ENCODE assay signal across 21 cellular contexts in genomic region chr13:27128825-27129627, GRCh38. TPM values are rescaled to one million over a fixed set of nuclear protein-coding genes. Genes with fewer than 3 reads are reported as not detected.
DNase-seq lines count a peak whose midpoint lies in the region; ATAC-seq and TF ChIP-seq lines count a peak whose summit lies in the region.
"Had no signal": no experiment of that assay in that cellular context is flagged by ENCODE, and none has a peak within 500 bp of the region (broad histone marks: within the 10 kb centered on the region; RNA-seq: fewer than 3 reads in every experiment).

No MANE protein-coding gene starts in this region.

- peak overlapping the region; percentile 80 for H3K27ac Mint-ChIP-seq in activated CD8-positive, alpha-beta T cell treated with anti-CD3 and anti-CD28 coated beads for 36 hours
- H3K27ac Mint-ChIP-seq in activated CD8-positive, alpha-beta T cell treated with anti-CD3 and anti-CD28 coated beads, Interleukin-2, amount 10 ng/mL, durations not matched to agents 7 days and 5 days, result no peak overlapping the region
- peak overlapping the region; percentile 44 for H3K27ac Mint-ChIP-seq in stimulated activated memory B cell treated with anti-CD40 and anti-IgM and Interleukin-4, amounts not matched to agents 10 μg/mL and 1 μg/mL and 100 μg/mL, for 72 hours
- no peak overlapping the region for H3K27ac Mint-ChIP-seq in activated CD8-positive, alpha-beta memory T cell treated with anti-CD3 and anti-CD28 coated beads, Interleukin-2, amount 10 ng/mL, durations not matched to agents 7 days and 5 days

- H3K4me3 Mint-ChIP-seq in activated CD8-positive, alpha-beta T cell treated with anti-CD3 and anti-CD28 coated beads for 36 hours, result no peak overlapping the region
- H3K4me3 Mint-ChIP-seq in activated CD8-positive, alpha-beta T cell treated with anti-CD3 and anti-CD28 coated beads, Interleukin-2, amount 10 ng/mL, durations not matched to agents 7 days and 5 days, result no peak overlapping the region
- H3K4me3 Mint-ChIP-seq in stimulated activated memory B cell treated with anti-CD40 and anti-IgM and Interleukin-4, amounts not matched to agents 10 μg/mL and 1 μg/mL and 100 μg/mL, for 72 hours, result no peak overlapping the region
- H3K4me3 Mint-ChIP-seq in activated CD8-positive, alpha-beta memory T cell treated with anti-CD3 and anti-CD28 coated beads, Interleukin-2, amount 10 ng/mL, durations not matched to agents 7 days and 5 days, result no peak overlapping the region
- H3K4me3 Mint-ChIP-seq: CD14-positive monocyte had no signal

- H3K4me3 ChIP-seq in astrocyte of the spinal cord (ENCODE audit: low read depth, low read length), result no peak overlapping the region
- no peak overlapping the region for H3K4me3 ChIP-seq in OCI-LY7 (ENCODE audit: low read depth, low read length, poor library complexity, severe bottlenecking)
- H3K4me3 ChIP-seq: upper lobe of right lung had no signal

- in situ Hi-C loops in astrocyte of the spinal cord (cut with HindIII; ENCODE audit: low sequenced_read_pairs), result no loop called here

- peaks cover 20% of the 10 kb centered on the region for H3K9me3 Mint-ChIP-seq in activated CD8-positive, alpha-beta T cell treated with anti-CD3 and anti-CD28 coated beads for 36 hours
- peaks cover 13% of the 10 kb centered on the region for H3K9me3 Mint-ChIP-seq in activated CD8-positive, alpha-beta T cell treated with anti-CD3 and anti-CD28 coated beads, Interleukin-2, amount 10 ng/mL, durations not matched to agents 7 days and 5 days (ENCODE audit: insufficient read depth)
- peaks cover 4% of the 10 kb centered on the region for H3K9me3 Mint-ChIP-seq in stimulated activated memory B cell treated with anti-CD40 and anti-IgM and Interleukin-4, amounts not matched to agents 10 μg/mL and 1 μg/mL and 100 μg/mL, for 72 hours
- H3K9me3 Mint-ChIP-seq in activated CD8-positive, alpha-beta memory T cell treated with anti-CD3 and anti-CD28 coated beads, Interleukin-2, amount 10 ng/mL, durations not matched to agents 7 days and 5 days (ENCODE audit: low read depth), result peaks cover 7% of the 10 kb centered on the region

- intact Hi-C loops in activated CD8-positive, alpha-beta T cell treated with anti-CD3 and anti-CD28 coated beads for 36 hours (cut with micrococcal nuclease), result no loop called here
- intact Hi-C loops in OCI-LY7 (cut with micrococcal nuclease; ENCODE audit: unreplicated experiment), result no loop called here

- H3K27ac ChIP-seq in substantia nigra (ENCODE audit: low read depth, low read length, poor library complexity, severe bottlenecking), result no peak overlapping the region
- H3K27ac ChIP-seq in OCI-LY7 (ENCODE audit: low read depth, low read length, poor library complexity, severe bottlenecking), result no peak overlapping the region
- H3K27ac ChIP-seq: upper lobe of right lung had no signal

- CTCF ChIA-PET in activated CD8-positive, alpha-beta T cell treated with anti-CD3 and anti-CD28 coated beads for 36 hours (lab: Charles Lee), result interaction anchor here (1.1 to 1.4 kb wide), 3 partner anchors 9 to 144 kb away, joined by 3 read pairs; partner anchors contain the start of gene RASL11A
- CTCF ChIA-PET in activated CD8-positive, alpha-beta T cell treated with anti-CD3 and anti-CD28 coated beads, Interleukin-2, amount 10 ng/mL, durations not matched to agents 7 days and 5 days (lab: Charles Lee), result interaction anchor here (0.8 to 1.6 kb wide), 4 partner anchors 9 to 142 kb away, joined by 3 to 5 read pairs (median 4); partner anchors contain the start of gene RASL11A
- CTCF ChIA-PET in activated CD8-positive, alpha-beta memory T cell treated with anti-CD3 and anti-CD28 coated beads, Interleukin-2, amount 10 ng/mL, durations not matched to agents 7 days and 5 days (lab: Charles Lee), result interaction anchor here (1.1 kb wide), 1 partner anchor 15 kb away, joined by 3 read pairs; no protein-coding TSS in a partner anchor
- CTCF ChIA-PET in OCI-LY7 (lab: Charles Lee; ENCODE audit: unreplicated experiment), result no interaction called here

- no peaks in the 10 kb centered on the region for H3K9me2 ChIP-seq in OCI-LY7 (ENCODE audit: insufficient read depth, low read length)

- no peaks in the 10 kb centered on the region for H3K4me1 ChIP-seq in OCI-LY7 (ENCODE audit: insufficient read depth, low read length, poor library complexity, severe bottlenecking)

- peaks cover 88% of the 10 kb centered on the region for H3K4me1 Mint-ChIP-seq in activated CD8-positive, alpha-beta T cell treated with anti-CD3 and anti-CD28 coated beads for 36 hours (ENCODE audit: low read depth)
- peaks cover 74% of the 10 kb centered on the region for H3K4me1 Mint-ChIP-seq in activated CD8-positive, alpha-beta T cell treated with anti-CD3 and anti-CD28 coated beads, Interleukin-2, amount 10 ng/mL, durations not matched to agents 7 days and 5 days (ENCODE audit: low read depth)
- peaks cover 77% of the 10 kb centered on the region for H3K4me1 Mint-ChIP-seq in stimulated activated memory B cell treated with anti-CD40 and anti-IgM and Interleukin-4, amounts not matched to agents 10 μg/mL and 1 μg/mL and 100 μg/mL, for 72 hours
- H3K4me1 Mint-ChIP-seq in activated CD8-positive, alpha-beta memory T cell treated with anti-CD3 and anti-CD28 coated beads, Interleukin-2, amount 10 ng/mL, durations not matched to agents 7 days and 5 days, result peaks cover 78% of the 10 kb centered on the region

- H3K4me2 ChIP-seq in OCI-LY7 (ENCODE audit: low read length), result no peak overlapping the region

- peaks cover 27% of the 10 kb centered on the region for H3K36me3 ChIP-seq in OCI-LY7 (ENCODE audit: insufficient read depth, low read length)
- H3K36me3 ChIP-seq: upper lobe of right lung had no signal

- peaks cover 53% of the 10 kb centered on the region for H3K36me3 Mint-ChIP-seq in activated CD8-positive, alpha-beta T cell treated with anti-CD3 and anti-CD28 coated beads for 36 hours (ENCODE audit: low read depth)
- H3K36me3 Mint-ChIP-seq in activated CD8-positive, alpha-beta T cell treated with anti-CD3 and anti-CD28 coated beads, Interleukin-2, amount 10 ng/mL, durations not matched to agents 7 days and 5 days (ENCODE audit: low read depth), result peaks cover 43% of the 10 kb centered on the region
- peaks cover 32% of the 10 kb centered on the region for H3K36me3 Mint-ChIP-seq in stimulated activated memory B cell treated with anti-CD40 and anti-IgM and Interleukin-4, amounts not matched to agents 10 μg/mL and 1 μg/mL and 100 μg/mL, for 72 hours
- H3K36me3 Mint-ChIP-seq in activated CD8-positive, alpha-beta memory T cell treated with anti-CD3 and anti-CD28 coated beads, Interleukin-2, amount 10 ng/mL, durations not matched to agents 7 days and 5 days, result peaks cover 51% of the 10 kb centered on the region

- no peak overlapping the region for H2AFZ ChIP-seq in OCI-LY7 (ENCODE audit: low read length)

- peaks cover 44% of the 10 kb centered on the region for H3K9me3 ChIP-seq in OCI-LY7 (ENCODE audit: low read length)

- BruUV-seq in OCI-LY7 (replicated peaks; lab: Mats Ljungman, UMichigan), result no TSS peak

- POLR2A ChIA-PET in activated CD8-positive, alpha-beta T cell treated with anti-CD3 and anti-CD28 coated beads for 36 hours (lab: Charles Lee), result interaction anchor here (0.6 to 1.1 kb wide), 5 partner anchors 9 to 192 kb away, joined by 3 to 5 read pairs (median 3); no protein-coding TSS in a partner anchor
- POLR2A ChIA-PET in activated CD8-positive, alpha-beta T cell treated with anti-CD3 and anti-CD28 coated beads, Interleukin-2, amount 10 ng/mL, durations not matched to agents 7 days and 5 days (lab: Charles Lee), result interaction anchor here (1.2 to 1.3 kb wide), 2 partner anchors 41 to 122 kb away, joined by 3 read pairs; no protein-coding TSS in a partner anchor
- POLR2A ChIA-PET in OCI-LY7 (lab: Charles Lee), result interaction anchor here (1.4 to 1.9 kb wide), 3 partner anchors 11 to 16 kb away, joined by 3 to 8 read pairs (median 3); no protein-coding TSS in a partner anchor

- peaks cover 40% of the 10 kb centered on the region for H3K79me2 ChIP-seq in OCI-LY7 (ENCODE audit: insufficient read depth, low read depth, low read length)

- H4K20me1 ChIP-seq in OCI-LY7 (ENCODE audit: insufficient read depth, low read length), result no peaks in the 10 kb centered on the region

- TF ChIP-seq CTCF in activated CD8-positive, alpha-beta T cell treated with anti-CD3 and anti-CD28 coated beads for 36 hours (IDR thresholded peaks at IDR 0.05), result no peak
- TF ChIP-seq CTCF in astrocyte of the spinal cord (IDR thresholded peaks at IDR 0.05; ENCODE audit: low read depth, low read length), result no peak
- no peak for TF ChIP-seq CTCF in OCI-LY7 (conservative IDR thresholded peaks at IDR 0.05; ENCODE audit: low read length)

- ATAC-seq in activated CD8-positive, alpha-beta T cell treated with anti-CD3 and anti-CD28 coated beads for 36 hours, result no peak
- no peak for ATAC-seq in activated CD8-positive, alpha-beta T cell treated with anti-CD3 and anti-CD28 coated beads, Interleukin-2, amount 10 ng/mL, durations not matched to agents 7 days and 5 days
- no peak for ATAC-seq in stimulated activated memory B cell treated with anti-CD40 and anti-IgM and Interleukin-4, amounts not matched to agents 10 μg/mL and 1 μg/mL and 100 μg/mL, for 72 hours
- no peak for ATAC-seq in activated CD8-positive, alpha-beta memory T cell treated with anti-CD3 and anti-CD28 coated beads, Interleukin-2, amount 10 ng/mL, durations not matched to agents 7 days and 5 days
- ATAC-seq: upper lobe of right lung had no signal

- DNase-seq in activated CD8-positive, alpha-beta T cell treated with anti-CD3 and anti-CD28 coated beads for 36 hours, result no peak
- DNase-seq in activated CD8-positive, alpha-beta T cell treated with anti-CD3 and anti-CD28 coated beads, Interleukin-2, amount 10 ng/mL, durations not matched to agents 7 days and 5 days, result no peak
- DNase-seq in M059J (ENCODE audit: low read depth) (peak; percentile 69), astrocyte of the spinal cord (ENCODE audit: low read depth, low spot score) (peak; percentile 9), substantia nigra (lab: John Stamatoyannopoulos, UW) (no peak), OCI-LY7 (ENCODE audit: low spot score) (no peak)
- no peak for DNase-seq in activated CD8-positive, alpha-beta memory T cell treated with anti-CD3 and anti-CD28 coated beads, Interleukin-2, amount 10 ng/mL, durations not matched to agents 7 days and 5 days
- DNase-seq: activated CD4-positive, CD25-positive, alpha-beta regulatory T cell; activated naive CD4-positive, alpha-beta T cell; GF-D8; glutamatergic neuron; H7; midbrain; NCI-H1436; NCI-H2171; OCI-M1; SIG-M5; stimulated activated CD4-positive, alpha-beta T cell treated with anti-CD3 and anti-CD28 coated beads, Interleukin-15, amount 100 ng/mL, for 24 hours; upper lobe of right lung had no signal

- H3K27me3 Mint-ChIP-seq in activated CD8-positive, alpha-beta T cell treated with anti-CD3 and anti-CD28 coated beads for 36 hours, result no peaks in the 10 kb centered on the region
- H3K27me3 Mint-ChIP-seq in activated CD8-positive, alpha-beta T cell treated with anti-CD3 and anti-CD28 coated beads, Interleukin-2, amount 10 ng/mL, durations not matched to agents 7 days and 5 days (ENCODE audit: low read depth), result no peaks in the 10 kb centered on the region
- no peaks in the 10 kb centered on the region for H3K27me3 Mint-ChIP-seq in stimulated activated memory B cell treated with anti-CD40 and anti-IgM and Interleukin-4, amounts not matched to agents 10 μg/mL and 1 μg/mL and 100 μg/mL, for 72 hours
- no peaks in the 10 kb centered on the region for H3K27me3 Mint-ChIP-seq in activated CD8-positive, alpha-beta memory T cell treated with anti-CD3 and anti-CD28 coated beads, Interleukin-2, amount 10 ng/mL, durations not matched to agents 7 days and 5 days

RNA-seq across cellular contexts. Expression of gene USP12, which starts 42.6 kb away (rescaled TPM):
- 10 to 100 TPM; 35.7 to 40.1 TPM for total RNA-seq in activated CD8-positive, alpha-beta T cell treated with anti-CD3 and anti-CD28 coated beads for 36 hours
- total RNA-seq in activated CD8-positive, alpha-beta T cell treated with anti-CD3 and anti-CD28 coated beads, Interleukin-2, amount 10 ng/mL, durations not matched to agents 7 days and 5 days, result 10 to 100 TPM; 19.3 to 19.8 TPM
- 17.9 and 30.1 TPM in 2 replicates for total RNA-seq in M059J (2014; rRNA removed; shearing (Covaris generic))
- total RNA-seq in activated CD8-positive, alpha-beta memory T cell treated with anti-CD3 and anti-CD28 coated beads, Interleukin-2, amount 10 ng/mL, durations not matched to agents 7 days and 5 days, result 10 to 100 TPM; 32.0 to 38.9 TPM
- 9.9 and 11.5 TPM in 2 replicates for total RNA-seq in OCI-LY7 (2014; rRNA removed; shearing (Covaris generic))
- total RNA-seq in OCI-LY7 (2022), result 27.6 and 28.0 TPM in 2 replicates

Comparison
In these comparisons a context has a peak if more than half of its experiments do, and no peak if none do; other contexts are left out.
1. H3K27ac Mint-ChIP-seq: peak in activated CD8-positive, alpha-beta T cell treated with anti-CD3 and anti-CD28 coated beads for 36 hours (single experiment) and stimulated activated memory B cell treated with anti-CD40 and anti-IgM and Interleukin-4, amounts not matched to agents 10 μg/mL and 1 μg/mL and 100 μg/mL, for 72 hours (single experiment); none in activated CD8-positive, alpha-beta T cell treated with anti-CD3 and anti-CD28 coated beads, Interleukin-2, amount 10 ng/mL, durations not matched to agents 7 days and 5 days (single experiment) and activated CD8-positive, alpha-beta memory T cell treated with anti-CD3 and anti-CD28 coated beads, Interleukin-2, amount 10 ng/mL, durations not matched to agents 7 days and 5 days (single experiment).
2. DNase-seq: peak in M059J (single experiment) and astrocyte of the spinal cord (single experiment); none in activated CD8-positive, alpha-beta T cell treated with anti-CD3 and anti-CD28 coated beads for 36 hours (single experiment), activated CD8-positive, alpha-beta T cell treated with anti-CD3 and anti-CD28 coated beads, Interleukin-2, amount 10 ng/mL, durations not matched to agents 7 days and 5 days (single experiment), substantia nigra (0 of 49), activated CD8-positive, alpha-beta memory T cell treated with anti-CD3 and anti-CD28 coated beads, Interleukin-2, amount 10 ng/mL, durations not matched to agents 7 days and 5 days (single experiment) and OCI-LY7 (single experiment).